13 cellular contexts compared by ENCODE assay signal in the genomic region with DNA sequence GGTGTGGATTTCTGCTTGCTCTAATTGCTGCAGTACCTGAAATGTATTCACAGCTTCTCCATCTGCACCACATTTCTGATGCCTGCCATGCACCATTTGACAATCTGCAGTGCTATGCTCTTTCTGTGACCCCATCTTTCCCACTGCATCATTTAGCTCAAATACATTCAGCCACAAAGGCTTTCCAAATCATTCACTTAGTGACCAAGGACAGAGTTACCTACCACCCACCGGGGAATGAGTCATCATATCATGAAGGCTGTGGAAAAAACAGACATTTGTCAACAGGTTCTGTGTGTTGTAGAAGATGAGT.
DNase-seq lines count a peak whose midpoint lies in the region; ATAC-seq and TF ChIP-seq lines count a peak whose summit lies in the region.
"Had no signal": no experiment of that assay in that cellular context is flagged by ENCODE, and none has a peak within 500 bp of the region (broad histone marks: within the 10 kb centered on the region; RNA-seq: fewer than 3 reads in every experiment).

No MANE protein-coding gene starts in this region.

- POLR2A ChIA-PET in CD8-positive, alpha-beta T cell (lab: Charles Lee), result no interaction called here

- H3K9me3 Mint-ChIP-seq in activated naive CD8-positive, alpha-beta T cell treated with anti-CD3 and anti-CD28 coated beads, Interleukin-2, amount 50 U/mL, for 24 hours, result no peaks in the 10 kb centered on the region
- H3K9me3 Mint-ChIP-seq in activated naive CD8-positive, alpha-beta T cell treated with anti-CD3 and anti-CD28 coated beads for 36 hours, result no peaks in the 10 kb centered on the region
- H3K9me3 Mint-ChIP-seq in CD8-positive, alpha-beta T cell, result no peaks in the 10 kb centered on the region
- H3K9me3 Mint-ChIP-seq: CD4-positive, alpha-beta T cell had no signal

- no peaks in the 10 kb centered on the region for H4K20me1 ChIP-seq in mammary epithelial cell (ENCODE audit: insufficient read depth, low read length)

- ATAC-seq in activated naive CD8-positive, alpha-beta T cell treated with anti-CD3 and anti-CD28 coated beads, Interleukin-2, amount 50 U/mL, for 24 hours, result peak; percentile 92
- peak; percentile 95 for ATAC-seq in HG03442 (IDR thresholded peaks at IDR 0.05; ENCODE audit: unreplicated experiment)
- peak; percentile 88 for ATAC-seq in stimulated activated naive CD8-positive, alpha-beta T cell treated with anti-CD3 and anti-CD28 coated beads, Interleukin-15, Interleukin-2, amounts not matched to agents 100 U/mL and 50 U/mL, for 24 hours
- no peak for ATAC-seq in CD8-positive, alpha-beta T cell
- no peak for ATAC-seq in HG03095 (IDR thresholded peaks at IDR 0.05; ENCODE audit: unreplicated experiment)
- ATAC-seq: WTC11 had no signal

- H3K36me3 Mint-ChIP-seq in activated naive CD8-positive, alpha-beta T cell treated with anti-CD3 and anti-CD28 coated beads, Interleukin-2, amount 50 U/mL, for 24 hours (ENCODE audit: low read depth), result no peaks in the 10 kb centered on the region
- no peaks in the 10 kb centered on the region for H3K36me3 Mint-ChIP-seq in activated naive CD8-positive, alpha-beta T cell treated with anti-CD3 and anti-CD28 coated beads for 36 hours
- H3K36me3 Mint-ChIP-seq in CD8-positive, alpha-beta T cell, result no peaks in the 10 kb centered on the region
- H3K36me3 Mint-ChIP-seq: WTC11 had no signal

- H3K27ac ChIP-seq in mammary epithelial cell (ENCODE audit: insufficient read depth, low read depth, low read length), result no peak overlapping the region
- H3K27ac ChIP-seq in CD8-positive, alpha-beta T cell (ENCODE audit: low read depth, low read length), result no peak overlapping the region
- H3K27ac ChIP-seq: cardiac muscle cell, parathyroid adenoma had no signal

- H3K4me3 Mint-ChIP-seq in activated naive CD8-positive, alpha-beta T cell treated with anti-CD3 and anti-CD28 coated beads, Interleukin-2, amount 50 U/mL, for 24 hours, result no peak overlapping the region
- no peak overlapping the region for H3K4me3 Mint-ChIP-seq in activated naive CD8-positive, alpha-beta T cell treated with anti-CD3 and anti-CD28 coated beads for 36 hours
- H3K4me3 Mint-ChIP-seq in CD8-positive, alpha-beta T cell, result no peak overlapping the region
- H3K4me3 Mint-ChIP-seq: CD4-positive, alpha-beta T cell; WTC11 had no signal

- no TSS peak for BruUV-seq in mammary epithelial cell (replicated peaks; lab: Mats Ljungman, UMichigan)

- DNase-seq in activated naive CD8-positive, alpha-beta T cell treated with anti-CD3 and anti-CD28 coated beads, Interleukin-2, amount 50 U/mL, for 24 hours, result no peak
- no peak for DNase-seq in activated naive CD8-positive, alpha-beta T cell treated with anti-CD3 and anti-CD28 coated beads for 36 hours
- DNase-seq in mammary epithelial cell (peak; percentile 16), HAP-1 (ENCODE audit: low spot score in 2 of 2) (no peak)
- no peak for DNase-seq in stimulated activated naive CD8-positive, alpha-beta T cell treated with anti-CD3 and anti-CD28 coated beads, Interleukin-15, Interleukin-2, amounts not matched to agents 100 U/mL and 50 U/mL, for 24 hours
- no peak for DNase-seq in CD8-positive, alpha-beta T cell
- DNase-seq: CD4-positive, alpha-beta T cell; NCI-H510A had no signal

- dilution Hi-C loops in mammary epithelial cell (cut with HindIII; ENCODE audit: low sequenced_read_pairs), result no loop called here

- no peak overlapping the region for H3K9ac ChIP-seq in mammary epithelial cell (ENCODE audit: insufficient read depth, low read length)
- H3K9ac ChIP-seq: parathyroid adenoma had no signal

- H2AFZ ChIP-seq in mammary epithelial cell (ENCODE audit: low read depth, low read length), result no peak overlapping the region
- H2AFZ ChIP-seq: parathyroid adenoma had no signal

- H3K4me3 ChIP-seq in mammary epithelial cell (replicated peaks in 1 of 3; ENCODE audit: insufficient read depth in 1 of 3, low read depth in 2 of 3, low read length in 3 of 3), result no peak overlapping the region
- no peak overlapping the region for H3K4me3 ChIP-seq in CD8-positive, alpha-beta T cell (ENCODE audit: low read depth, low read length)
- no peak overlapping the region for H3K4me3 ChIP-seq in HAP-1
- H3K4me3 ChIP-seq: cardiac muscle cell had no signal

- no peak for TF ChIP-seq CTCF in mammary epithelial cell (conservative IDR thresholded peaks at IDR 0.05 in 1 of 2, IDR thresholded peaks at IDR 0.05 in 1 of 2; ENCODE audit: extremely low read depth in 1 of 2, insufficient read depth in 1 of 2, low read depth in 1 of 2, low read length in 2 of 2)
- TF ChIP-seq CTCF in CD8-positive, alpha-beta T cell (IDR thresholded peaks at IDR 0.05), result no peak

- H3K27me3 Mint-ChIP-seq in activated naive CD8-positive, alpha-beta T cell treated with anti-CD3 and anti-CD28 coated beads, Interleukin-2, amount 50 U/mL, for 24 hours, result peaks cover 7% of the 10 kb centered on the region
- no peaks in the 10 kb centered on the region for H3K27me3 Mint-ChIP-seq in activated naive CD8-positive, alpha-beta T cell treated with anti-CD3 and anti-CD28 coated beads for 36 hours
- no peaks in the 10 kb centered on the region for H3K27me3 Mint-ChIP-seq in CD8-positive, alpha-beta T cell (ENCODE audit: low read depth)
- H3K27me3 Mint-ChIP-seq: CD4-positive, alpha-beta T cell had no signal

- intact Hi-C loops in mammary epithelial cell (cut with micrococcal nuclease), result loop anchor here (10.0 kb wide), 1 partner anchor 421 kb away; no protein-coding TSS in a partner anchor
- intact Hi-C loops in CD8-positive, alpha-beta T cell (cut with DNase I, micrococcal nuclease), result no loop called here

- in situ Hi-C loops in mammary epithelial cell (cut with MboI; ENCODE audit: low sequenced_read_pairs in 2 of 2) (no loop called here), HAP-1 (cut with MboI; ENCODE audit: low sequenced_read_pairs) (no loop called here)

- no peak overlapping the region for H3K4me2 ChIP-seq in mammary epithelial cell (ENCODE audit: insufficient read depth, low read depth, low read length)

- no peaks in the 10 kb centered on the region for H3K79me2 ChIP-seq in mammary epithelial cell (ENCODE audit: insufficient read depth, low read length)
- H3K79me2 ChIP-seq: parathyroid adenoma had no signal

- H3K36me3 ChIP-seq in mammary epithelial cell (ENCODE audit: insufficient read depth, low read length), result no peaks in the 10 kb centered on the region
- no peaks in the 10 kb centered on the region for H3K36me3 ChIP-seq in CD8-positive, alpha-beta T cell (ENCODE audit: insufficient read depth, low read length)
- no peaks in the 10 kb centered on the region for H3K36me3 ChIP-seq in HAP-1 (replicated peaks)
- H3K36me3 ChIP-seq: cardiac muscle cell had no signal

- 44% methylated on average over 1 of the region's 1 CpG for WGBS in mammary epithelial cell (ENCODE audit: low coverage, missing lambda C conversion rate)

- H3K27ac Mint-ChIP-seq in activated naive CD8-positive, alpha-beta T cell treated with anti-CD3 and anti-CD28 coated beads, Interleukin-2, amount 50 U/mL, for 24 hours, result no peak overlapping the region
- no peak overlapping the region for H3K27ac Mint-ChIP-seq in activated naive CD8-positive, alpha-beta T cell treated with anti-CD3 and anti-CD28 coated beads for 36 hours
- H3K27ac Mint-ChIP-seq in CD8-positive, alpha-beta T cell, result no peak overlapping the region
- H3K27ac Mint-ChIP-seq: CD4-positive, alpha-beta T cell; WTC11 had no signal

- H3K9me3 ChIP-seq in mammary epithelial cell (replicated peaks; ENCODE audit: insufficient read depth, low read length), result peaks cover 2% of the 10 kb centered on the region
- H3K9me3 ChIP-seq in CD8-positive, alpha-beta T cell (ENCODE audit: low read length), result no peaks in the 10 kb centered on the region
- no peaks in the 10 kb centered on the region for H3K9me3 ChIP-seq in HAP-1

- H3K27me3 ChIP-seq in mammary epithelial cell (ENCODE audit: insufficient read depth, low read length) (no peaks in the 10 kb centered on the region), HAP-1 (ENCODE audit: low read depth) (no peaks in the 10 kb centered on the region)
- no peaks in the 10 kb centered on the region for H3K27me3 ChIP-seq in CD8-positive, alpha-beta T cell (ENCODE audit: insufficient read depth, low read length)
- H3K27me3 ChIP-seq: cardiac muscle cell had no signal

- H3K4me1 ChIP-seq in mammary epithelial cell (ENCODE audit: insufficient read depth, low read length), result no peaks in the 10 kb centered on the region
- no peaks in the 10 kb centered on the region for H3K4me1 ChIP-seq in CD8-positive, alpha-beta T cell (ENCODE audit: insufficient read depth, low read length)
- H3K4me1 ChIP-seq in HAP-1, result no peaks in the 10 kb centered on the region
- H3K4me1 ChIP-seq: parathyroid adenoma had no signal

- CTCF ChIA-PET in mammary epithelial cell (lab: Charles Lee; ENCODE audit: low non-redundant PET), result interaction anchor here (0.6 kb wide), 1 partner anchor 164 kb away, joined by 4 read pairs; no protein-coding TSS in a partner anchor
- CTCF ChIA-PET in CD8-positive, alpha-beta T cell (lab: Charles Lee), result no interaction called here

- peaks cover 9% of the 10 kb centered on the region for H3K4me1 Mint-ChIP-seq in activated naive CD8-positive, alpha-beta T cell treated with anti-CD3 and anti-CD28 coated beads, Interleukin-2, amount 50 U/mL, for 24 hours
- H3K4me1 Mint-ChIP-seq in activated naive CD8-positive, alpha-beta T cell treated with anti-CD3 and anti-CD28 coated beads for 36 hours, result no peaks in the 10 kb centered on the region
- no peaks in the 10 kb centered on the region for H3K4me1 Mint-ChIP-seq in CD8-positive, alpha-beta T cell (ENCODE audit: low read depth)
- H3K4me1 Mint-ChIP-seq: WTC11 had no signal

Comparison
In these comparisons a context has a peak if more than half of its experiments do, and no peak if none do; other contexts are left out.
1. ATAC-seq: peak in activated naive CD8-positive, alpha-beta T cell treated with anti-CD3 and anti-CD28 coated beads, Interleukin-2, amount 50 U/mL, for 24 hours (single experiment), HG03442 (single experiment) and stimulated activated naive CD8-positive, alpha-beta T cell treated with anti-CD3 and anti-CD28 coated beads, Interleukin-15, Interleukin-2, amounts not matched to agents 100 U/mL and 50 U/mL, for 24 hours (single experiment); none in CD8-positive, alpha-beta T cell (single experiment) and HG03095 (single experiment).